16 cellular contexts compared by ENCODE assay signal in genomic region chr5:155258139-155258538, GRCh38.
DNase-seq lines count a peak whose midpoint lies in the region; ATAC-seq lines count a peak whose summit lies in the region.
"Had no signal": no experiment of that assay in that cellular context is flagged by ENCODE, and none has a peak within 500 bp of the region (broad histone marks: within the 10 kb centered on the region; RNA-seq: fewer than 3 reads in every experiment).

No MANE protein-coding gene starts in this region.

- H3K4me3 Mint-ChIP-seq in stimulated activated memory B cell treated with anti-CD40 and anti-IgM and Interleukin-4, amounts not matched to agents 10 μg/mL and 1 μg/mL and 100 μg/mL, for 72 hours = no peak overlapping the region
- H3K4me3 Mint-ChIP-seq: HFFc6 had no signal

- H3K9me3 Mint-ChIP-seq in stimulated activated memory B cell treated with anti-CD40 and anti-IgM and Interleukin-4, amounts not matched to agents 10 μg/mL and 1 μg/mL and 100 μg/mL, for 72 hours = no peaks in the 10 kb centered on the region

- 2 to 5% methylated on average over 6 of the region's 6 CpGs for WGBS in aorta, 2 donors

- no peak overlapping the region for H3K4me3 ChIP-seq in aorta (ENCODE audit: low read length in 2 of 2)
- H3K4me3 ChIP-seq: BLaER1, GM12878 had no signal

- ATAC-seq in left cardiac atrium (no peak), Right ventricle myocardium inferior (no peak), sciatic nerve (peak; percentile 93), aorta (ENCODE audit: low FRiP score) (peak; percentile 83), HG02938 (IDR thresholded peaks at IDR 0.05; ENCODE audit: unreplicated experiment) (no peak)
- ATAC-seq in stimulated activated memory B cell treated with anti-CD40 and anti-IgM and Interleukin-4, amounts not matched to agents 10 μg/mL and 1 μg/mL and 100 μg/mL, for 72 hours = no peak
- ATAC-seq: GM12878 had no signal

- H3K27me3 ChIP-seq in aorta (ENCODE audit: control insufficient read depth in 1 of 2, insufficient read depth in 2 of 2, low read length in 1 of 2) = no peaks in the 10 kb centered on the region
- H3K27me3 ChIP-seq: BLaER1 had no signal

- H3K27me3 Mint-ChIP-seq in stimulated activated memory B cell treated with anti-CD40 and anti-IgM and Interleukin-4, amounts not matched to agents 10 μg/mL and 1 μg/mL and 100 μg/mL, for 72 hours = no peaks in the 10 kb centered on the region

- no peaks in the 10 kb centered on the region for H3K36me3 ChIP-seq in aorta (ENCODE audit: control insufficient read depth in 1 of 2, insufficient read depth in 2 of 2, low read length in 1 of 2)
- H3K36me3 ChIP-seq: BLaER1 had no signal

- DNase-seq in left cardiac atrium (peak; percentile 47), Right ventricle myocardium inferior (ENCODE audit: missing footprints) (no peak), globus pallidus (ENCODE audit: low spot score) (peak; percentile 29), sciatic nerve (ENCODE audit: low spot score) (peak; percentile 72), aorta (peak in 1 of 2 donors; percentile 68), EL (no peak)
- DNase-seq: AML-193, Calu3, DMS 273 treated with DMSO at 0.1 percent for 48 hours, HCEC 1CT, HFFc6 had no signal

- peak overlapping the region in 1 of 2 donors; percentile 19 for H3K27ac ChIP-seq in aorta (ENCODE audit: low read depth in 1 of 2, low read length in 2 of 2)
- H3K27ac ChIP-seq: 22Rv1, BLaER1 had no signal

- H3K4me1 ChIP-seq in aorta (ENCODE audit: control insufficient read depth in 1 of 2, insufficient read depth in 2 of 2, low read length in 2 of 2) = peaks cover 0 to 6% of the 10 kb centered on the region in 2 donors

- intact Hi-C loops in left cardiac atrium (cut with DNase I) = no loop called here
- intact Hi-C loops in Right ventricle myocardium inferior (cut with DNase I) = no loop called here
- intact Hi-C loops in sciatic nerve (cut with DNase I) = no loop called here
- intact Hi-C loops in aorta (cut with DNase I) = no loop called here

- no peaks in the 10 kb centered on the region for H3K36me3 Mint-ChIP-seq in stimulated activated memory B cell treated with anti-CD40 and anti-IgM and Interleukin-4, amounts not matched to agents 10 μg/mL and 1 μg/mL and 100 μg/mL, for 72 hours

- H3K27ac Mint-ChIP-seq in stimulated activated memory B cell treated with anti-CD40 and anti-IgM and Interleukin-4, amounts not matched to agents 10 μg/mL and 1 μg/mL and 100 μg/mL, for 72 hours = no peak overlapping the region
- H3K27ac Mint-ChIP-seq: HFFc6 had no signal

- H3K9me3 ChIP-seq in aorta (ENCODE audit: control insufficient read depth, low read length) = no peaks in the 10 kb centered on the region
- H3K9me3 ChIP-seq: BLaER1 had no signal

- H3K4me1 Mint-ChIP-seq in stimulated activated memory B cell treated with anti-CD40 and anti-IgM and Interleukin-4, amounts not matched to agents 10 μg/mL and 1 μg/mL and 100 μg/mL, for 72 hours = no peaks in the 10 kb centered on the region

Comparison
In these comparisons a context has a peak if more than half of its experiments do, and no peak if none do; other contexts are left out.
1. DNase-seq: peak in left cardiac atrium (single experiment), globus pallidus (single experiment) and sciatic nerve (single experiment); none in Right ventricle myocardium inferior (single experiment) and EL (single experiment).
2. ATAC-seq: peak in sciatic nerve (single experiment) and aorta (single experiment); none in left cardiac atrium (0 of 2), Right ventricle myocardium inferior (single experiment), HG02938 (single experiment) and stimulated activated memory B cell treated with anti-CD40 and anti-IgM and Interleukin-4, amounts not matched to agents 10 μg/mL and 1 μg/mL and 100 μg/mL, for 72 hours (single experiment).